Comparison of ENCODE assay signal across 21 cellular contexts in genomic region chr7:70347463-70347855, GRCh38.
DNase-seq lines count a peak whose midpoint lies in the region; ATAC-seq and TF ChIP-seq lines count a peak whose summit lies in the region.
"Had no signal": no experiment of that assay in that cellular context is flagged by ENCODE, and none has a peak within 500 bp of the region (broad histone marks: within the 10 kb centered on the region; RNA-seq: fewer than 3 reads in every experiment).

No MANE protein-coding gene starts in this region.

- no peaks in the 10 kb centered on the region for H3K4me1 ChIP-seq in CD8-positive, alpha-beta T cell (ENCODE audit: insufficient read depth, low read length)
- H3K4me1 ChIP-seq: breast epithelium had no signal

- POLR2A ChIA-PET in CD8-positive, alpha-beta T cell (lab: Charles Lee): no interaction called here

- no peak overlapping the region for H3K4me3 Mint-ChIP-seq in CD8-positive, alpha-beta T cell
- H3K4me3 Mint-ChIP-seq: CD4-positive, alpha-beta T cell; dendritic cell treated with granulocyte-macrophage colony-stimulating factor and Interleukin-4, amounts not matched to agents 40 ng/mL and 50 ng/mL, for 4 days had no signal

- H3K9me3 ChIP-seq in CD8-positive, alpha-beta T cell (ENCODE audit: low read length): no peaks in the 10 kb centered on the region
- H3K9me3 ChIP-seq: breast epithelium, right atrium auricular region had no signal

- peaks cover 7% of the 10 kb centered on the region for H3K4me1 Mint-ChIP-seq in CD8-positive, alpha-beta T cell (ENCODE audit: low read depth)

- no peak overlapping the region for H3K27ac Mint-ChIP-seq in CD8-positive, alpha-beta T cell
- H3K27ac Mint-ChIP-seq: CD4-positive, alpha-beta T cell; dendritic cell treated with granulocyte-macrophage colony-stimulating factor and Interleukin-4, amounts not matched to agents 40 ng/mL and 50 ng/mL, for 4 days had no signal

- peaks cover 4% of the 10 kb centered on the region for H3K27me3 Mint-ChIP-seq in CD8-positive, alpha-beta T cell (ENCODE audit: low read depth)
- H3K27me3 Mint-ChIP-seq: CD4-positive, alpha-beta T cell; dendritic cell treated with granulocyte-macrophage colony-stimulating factor and Interleukin-4, amounts not matched to agents 40 ng/mL and 50 ng/mL, for 4 days had no signal

- H3K27ac ChIP-seq in CD8-positive, alpha-beta T cell (ENCODE audit: low read depth, low read length): no peak overlapping the region
- H3K27ac ChIP-seq: breast epithelium, right atrium auricular region, SK-N-MC had no signal

- H3K4me3 ChIP-seq in CD8-positive, alpha-beta T cell (ENCODE audit: low read depth, low read length): no peak overlapping the region
- H3K4me3 ChIP-seq: breast epithelium, right atrium auricular region, SK-N-MC had no signal

- H3K36me3 ChIP-seq in CD8-positive, alpha-beta T cell (ENCODE audit: insufficient read depth, low read length): no peaks in the 10 kb centered on the region
- H3K36me3 ChIP-seq: breast epithelium, right atrium auricular region had no signal

- DNase-seq in COR-L47 (lab: John Stamatoyannopoulos, UW): no peak
- no peak for DNase-seq in NCI-H2107 treated with DMSO at 0.1 percent for 48 hours (lab: John Stamatoyannopoulos, UW; ENCODE audit: unreplicated experiment)
- no peak for DNase-seq in stimulated activated CD4-positive, alpha-beta T cell treated with anti-CD3 and anti-CD28 coated beads, Interleukin-2, amount 100 ng/mL, for 24 hours
- no peak for DNase-seq in CD8-positive, alpha-beta T cell
- DNase-seq: activated CD4-positive, CD25-positive, alpha-beta regulatory T cell treated with anti-CD3 and anti-CD28 coated beads, Interleukin-2, amount 50 U/mL, for 72 hours; CD4-positive, alpha-beta T cell; HCEC 1CT; KBM-7; kidney glomerular epithelial cell; mammary epithelial cell; NCI-H187 treated with DMSO at 0.1 percent for 48 hours; NCI-H345; T1000 had no signal

- CTCF ChIA-PET in CD8-positive, alpha-beta T cell (lab: Charles Lee): no interaction called here

- ATAC-seq in GM18499 (IDR thresholded peaks at IDR 0.05; ENCODE audit: insufficient read depth, unreplicated experiment) (peak; percentile 15), GM21360 (IDR thresholded peaks at IDR 0.05; ENCODE audit: unreplicated experiment) (peak; percentile 24), HG03039 (IDR thresholded peaks at IDR 0.05; ENCODE audit: unreplicated experiment) (peak; percentile 28), HG03520 (IDR thresholded peaks at IDR 0.05; ENCODE audit: unreplicated experiment) (peak; percentile 18)
- ATAC-seq in CD8-positive, alpha-beta T cell: no peak

- intact Hi-C loops in CD8-positive, alpha-beta T cell (cut with DNase I, micrococcal nuclease): no loop called here

- TF ChIP-seq CTCF in CD8-positive, alpha-beta T cell (IDR thresholded peaks at IDR 0.05): no peak

- no peaks in the 10 kb centered on the region for H3K27me3 ChIP-seq in CD8-positive, alpha-beta T cell (ENCODE audit: insufficient read depth, low read length)
- H3K27me3 ChIP-seq: breast epithelium, right atrium auricular region had no signal

- H3K36me3 Mint-ChIP-seq in CD8-positive, alpha-beta T cell: no peaks in the 10 kb centered on the region

- H3K9me3 Mint-ChIP-seq in CD8-positive, alpha-beta T cell: no peaks in the 10 kb centered on the region
- H3K9me3 Mint-ChIP-seq: dendritic cell treated with granulocyte-macrophage colony-stimulating factor and Interleukin-4, amounts not matched to agents 40 ng/mL and 50 ng/mL, for 4 days had no signal
